Comparison of ENCODE assay signal across 8 cellular contexts in genomic region chr3:11641683-11642407, GRCh38. TPM values are rescaled to one million over a fixed set of nuclear protein-coding genes. Genes with fewer than 3 reads are reported as not detected.
DNase-seq lines count a peak whose midpoint lies in the region; ATAC-seq, FAIRE-seq and TF ChIP-seq lines count a peak whose summit lies in the region.

No MANE protein-coding gene starts in this region.

- ATAC-seq in GM18511 (IDR thresholded peaks at IDR 0.05; ENCODE audit: unreplicated experiment) = no peak

- no peak overlapping the region for H2BK120ac ChIP-seq in mesendoderm (ENCODE audit: low read depth, low read length)

- intact Hi-C loops in left ventricle myocardium inferior (cut with micrococcal nuclease) = loop anchor here (10.0 kb wide), 1 partner anchor 57 kb away; no protein-coding TSS in a partner anchor
- intact Hi-C loops in cardiac septum (cut with DNase I) = loop anchor here (2.0 to 5.0 kb wide), 3 partner anchors 39 to 250 kb away; no protein-coding TSS in a partner anchor

- no peaks in the 10 kb centered on the region for H3K9me3 ChIP-seq in left ventricle myocardium inferior (replicated peaks)
- H3K9me3 ChIP-seq in OCI-LY3 (ENCODE audit: insufficient read depth, low read length) = no peaks in the 10 kb centered on the region

- DNase-seq in left ventricle myocardium inferior = no peak
- no peak for DNase-seq in cardiac septum (ENCODE audit: low spot score)
- peak; percentile 72 for DNase-seq in mesendoderm
- peak; percentile 15 for DNase-seq in urothelium cell line (ENCODE audit: low spot score)
- DNase-seq in T1000 (lab: John Stamatoyannopoulos, UW) = no peak

- H3K4me3 ChIP-seq in left ventricle myocardium inferior (peak overlapping the region; percentile 79), OCI-LY3 (ENCODE audit: low read length) (peak overlapping the region; percentile 86), mesendoderm (ENCODE audit: low read length) (peak overlapping the region; percentile 66)

- WGBS in mesendoderm (ENCODE audit: extremely low coverage, insufficient coverage, low lambda C conversion rate) = no CpG with 5 or more reads among the region's 13 CpGs

- no peaks in the 10 kb centered on the region for H3K27me3 ChIP-seq in left ventricle myocardium inferior (ENCODE audit: low read depth)
- H3K27me3 ChIP-seq in OCI-LY3 (ENCODE audit: low read depth, low read length) = no peaks in the 10 kb centered on the region
- no peaks in the 10 kb centered on the region for H3K27me3 ChIP-seq in mesendoderm (ENCODE audit: insufficient read depth, low read length, poor library complexity)

- no peak overlapping the region for H3K23ac ChIP-seq in mesendoderm (ENCODE audit: low read length)

- H3K27ac ChIP-seq in left ventricle myocardium inferior (replicated peaks) = peak overlapping the region; percentile 97
- peak overlapping the region; percentile 63 for H3K27ac ChIP-seq in OCI-LY3 (ENCODE audit: low read length)
- H3K27ac ChIP-seq in cingulate gyrus (ENCODE audit: low read depth, low read length) = peak overlapping the region; percentile 94
- H3K27ac ChIP-seq in mesendoderm (ENCODE audit: low read depth, low read length) = peak overlapping the region; percentile 61

- peak overlapping the region; percentile 79 for H2AFZ ChIP-seq in OCI-LY3 (ENCODE audit: low read depth, low read length)

- H2AK5ac ChIP-seq in mesendoderm (ENCODE audit: low read length) = no peak overlapping the region

- peak overlapping the region; percentile 68 for H3K4me2 ChIP-seq in OCI-LY3 (ENCODE audit: low read length)
- peak overlapping the region; percentile 60 for H3K4me2 ChIP-seq in mesendoderm (ENCODE audit: low read length)

- H3K4me1 ChIP-seq in left ventricle myocardium inferior (peaks cover 71% of the 10 kb centered on the region), OCI-LY3 (ENCODE audit: low read length) (peaks cover 11% of the 10 kb centered on the region), mesendoderm (ENCODE audit: control insufficient read depth, low read depth, low read length) (peaks cover 17% of the 10 kb centered on the region)

- H3K56ac ChIP-seq in mesendoderm (ENCODE audit: low read length) = peak overlapping the region; percentile 68

- peak overlapping the region; percentile 78 for H3K9ac ChIP-seq in OCI-LY3 (ENCODE audit: low read length)
- H3K9ac ChIP-seq in mesendoderm (ENCODE audit: low read length) = peak overlapping the region; percentile 97

- peaks cover 54% of the 10 kb centered on the region for H3K79me2 ChIP-seq in OCI-LY3 (ENCODE audit: low read length)
- peaks cover 44% of the 10 kb centered on the region for H3K79me2 ChIP-seq in mesendoderm (ENCODE audit: control insufficient read depth, insufficient read depth, low read length)

- no peak overlapping the region for H3K4ac ChIP-seq in mesendoderm (ENCODE audit: low read depth, low read length)

- no peak for FAIRE-seq in urothelium cell line (lab: Jason Lieb, UNC)

- H3K36me3 ChIP-seq in left ventricle myocardium inferior (no peaks in the 10 kb centered on the region), OCI-LY3 (replicated peaks; ENCODE audit: low read depth, low read length) (peaks cover 3% of the 10 kb centered on the region), mesendoderm (ENCODE audit: control insufficient read depth, insufficient read depth, low read length) (no peaks in the 10 kb centered on the region)

- no peak overlapping the region for H3K18ac ChIP-seq in mesendoderm (ENCODE audit: low read length)

- H4K20me1 ChIP-seq in OCI-LY3 (ENCODE audit: insufficient read depth, low read length) = 0 out of 2 replicates have a peak, but pooled peaks cover 4% of the 10 kb centered on the region

- H4K5ac ChIP-seq in mesendoderm (ENCODE audit: low read length) = no peak overlapping the region

- TF ChIP-seq CTCF in left ventricle myocardium inferior (IDR thresholded peaks at IDR 0.05; ENCODE audit: borderline replicate concordance) = no peak
- no peak for TF ChIP-seq CTCF in OCI-LY3 (IDR thresholded peaks at IDR 0.05; ENCODE audit: low read depth, low read length)

- H3K79me1 ChIP-seq in mesendoderm (ENCODE audit: low read length) = peaks cover 11% of the 10 kb centered on the region

- no peak overlapping the region for H4K8ac ChIP-seq in mesendoderm (ENCODE audit: low read depth, low read length)

- no peak overlapping the region for H2BK15ac ChIP-seq in mesendoderm (replicated peaks; ENCODE audit: low read depth)

- no peak overlapping the region for H2BK5ac ChIP-seq in mesendoderm (ENCODE audit: low read length)

RNA-seq across cellular contexts. Expression of gene VGLL4, which starts 1.9 kb away (rescaled TPM):
- total RNA-seq in left ventricle myocardium inferior (29.3 TPM), cardiac septum (40.7 TPM)
- polyA plus RNA-seq in mesendoderm (2013, experiment 1 of 2) = 34.6 TPM
- polyA plus RNA-seq in mesendoderm (2013, experiment 2 of 2) = 34.3 TPM

Comparison
In these comparisons a context has a peak if more than half of its experiments do, and no peak if none do; other contexts are left out.
1. DNase-seq: peak in mesendoderm (single experiment) and urothelium cell line (single experiment); none in left ventricle myocardium inferior (single experiment), cardiac septum (single experiment) and T1000 (single experiment).
2. Peak in every context shown above with its lines, with median percentiles within 50 percentile points of each other: H3K27ac ChIP-seq and H3K4me3 ChIP-seq.